Comparison of ENCODE assay signal across 24 cellular contexts in genomic region chr1:8807004-8807403, GRCh38.
"Had no signal": no experiment of that assay in that cellular context is flagged by ENCODE, and none has a peak within 500 bp of the region (broad histone marks: within the 10 kb centered on the region; RNA-seq: fewer than 3 reads in every experiment).

No MANE protein-coding gene starts in this region.

- FAIRE-seq: colon, endometrium, islet of Langerhans, keratinocyte had no signal

- H3K4me3 ChIP-seq: coronary artery, dorsolateral prefrontal cortex, esophagus squamous epithelium, gastrocnemius medialis, heart right ventricle, left lung, lower lobe of right lung had no signal

- DNase-seq: dermis blood vessel endothelial cell; dorsolateral prefrontal cortex; effector CD4-positive, alpha-beta T cell; effector memory CD4-positive, alpha-beta T cell; erythroblast; esophagus squamous epithelium; foreskin fibroblast; foreskin melanocyte; gastrocnemius medialis; glutamatergic neuron; heart right ventricle; hippocampal formation; left cardiac atrium; left lung; left ventricle myocardium superior; lower lobe of right lung; mesenchymal stem cell; midbrain had no signal

- ATAC-seq: esophagus mucosa, gastrocnemius medialis, heart right ventricle, left cardiac atrium, left lung, left ventricle myocardium superior, lower lobe of right lung had no signal

- H3K36me3 ChIP-seq: esophagus squamous epithelium, gastrocnemius medialis, heart right ventricle, left lung, lower lobe of right lung had no signal

- H3K27me3 ChIP-seq: dorsolateral prefrontal cortex, esophagus squamous epithelium, gastrocnemius medialis, heart right ventricle, left lung had no signal
